In the genomic region with DNA sequence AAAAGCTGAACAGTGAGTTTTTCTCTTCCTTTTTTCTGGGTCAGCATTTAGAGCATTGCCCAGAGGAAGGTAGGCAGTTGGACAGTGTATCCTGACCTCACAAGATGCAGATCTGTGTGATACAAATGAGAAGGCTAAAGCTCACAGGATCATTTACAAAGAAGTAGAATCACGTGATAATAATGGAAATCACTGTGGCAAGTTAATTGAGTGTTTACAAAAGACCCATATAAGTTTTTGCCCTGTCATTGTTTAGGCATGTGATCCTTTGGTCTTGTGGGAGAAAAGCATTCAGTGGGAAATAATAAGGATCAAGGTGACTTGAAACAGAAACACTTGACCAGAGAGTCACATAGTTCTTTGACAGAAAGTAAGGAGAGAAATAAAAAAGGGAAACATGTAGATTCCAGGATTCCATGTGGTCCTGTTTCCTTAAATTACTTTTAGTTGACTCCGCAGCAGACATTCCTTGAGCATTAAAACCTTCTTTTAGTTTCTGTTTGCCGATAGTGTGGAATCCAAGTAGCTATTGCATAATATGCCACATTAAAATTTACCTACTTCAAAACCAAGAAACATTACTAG, we compare ENCODE assay signal across 1 cellular context.
A peak's percentile ranks its signal among the peaks of the same experiment; 100 is the strongest.
TF ChIP-seq lines count a peak whose summit lies in the region.

No MANE protein-coding gene starts in this region.

TF ChIP-seq in SK-N-SH, 30 proteins besides CTCF, POLR2A, EP300 and RAD21 (continued from another document):
- TF ChIP-seq, protein P1, sequence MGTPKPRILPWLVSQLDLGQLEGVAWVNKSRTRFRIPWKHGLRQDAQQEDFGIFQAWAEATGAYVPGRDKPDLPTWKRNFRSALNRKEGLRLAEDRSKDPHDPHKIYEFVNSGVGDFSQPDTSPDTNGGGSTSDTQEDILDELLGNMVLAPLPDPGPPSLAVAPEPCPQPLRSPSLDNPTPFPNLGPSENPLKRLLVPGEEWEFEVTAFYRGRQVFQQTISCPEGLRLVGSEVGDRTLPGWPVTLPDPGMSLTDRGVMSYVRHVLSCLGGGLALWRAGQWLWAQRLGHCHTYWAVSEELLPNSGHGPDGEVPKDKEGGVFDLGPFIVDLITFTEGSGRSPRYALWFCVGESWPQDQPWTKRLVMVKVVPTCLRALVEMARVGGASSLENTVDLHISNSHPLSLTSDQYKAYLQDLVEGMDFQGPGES (IDR thresholded peaks at IDR 0.05; ENCODE audit: low read depth, low read length): no peak
- TF ChIP-seq RFX5 (IDR thresholded peaks at IDR 0.05; ENCODE audit: low read length) (no peak), TEAD4 (IDR thresholded peaks at IDR 0.05; ENCODE audit: borderline replicate concordance, insufficient read depth) (peak; percentile 78), TCF12 (IDR thresholded peaks at IDR 0.05) (peak; percentile 71), USF1 (IDR thresholded peaks at IDR 0.05; ENCODE audit: borderline replicate concordance, low read depth) (peak; percentile 68), FOXM1 (IDR thresholded peaks at IDR 0.05; ENCODE audit: low read depth) (no peak), GABPA (IDR thresholded peaks at IDR 0.05; ENCODE audit: low read depth) (no peak), POLR2AphosphoS5 (IDR thresholded peaks at IDR 0.05; ENCODE audit: low read depth, low read length) (no peak), ZBTB33 (IDR thresholded peaks at IDR 0.05; ENCODE audit: borderline replicate concordance, low read depth) (no peak), MXI1 (IDR thresholded peaks at IDR 0.05; ENCODE audit: low read depth, low read length) (no peak), EZH2phosphoT487 (IDR thresholded peaks at IDR 0.05; ENCODE audit: borderline replicate concordance, low read depth) (no peak)
